ENCODE assay signal across 1 cellular context in genomic region chr6:44036196-44036595, GRCh38.
TF ChIP-seq lines count a peak whose summit lies in the region.

No MANE protein-coding gene starts in this region.

TF ChIP-seq in A549, 52 proteins besides CTCF, POLR2A, EP300 and RAD21 (continued from another document):
- TF ChIP-seq REST (IDR thresholded peaks at IDR 0.05) (no peak), HES2 (IDR thresholded peaks at IDR 0.05) (no peak), SMC3 (IDR thresholded peaks at IDR 0.05) (no peak), JUNB (IDR thresholded peaks at IDR 0.05) (no peak), JUN (IDR thresholded peaks at IDR 0.05) (no peak), KDM1A (IDR thresholded peaks at IDR 0.05; ENCODE audit: low read depth) (no peak), CHD4 (IDR thresholded peaks at IDR 0.05; ENCODE audit: borderline replicate concordance) (no peak), ZSCAN20 (CRISPR knock-in tag; IDR thresholded peaks at IDR 0.05) (no peak), TP53 (CRISPR knock-in tag; IDR thresholded peaks at IDR 0.05) (no peak)
